ENCODE assay signal across 9 cellular contexts in the genomic region with DNA sequence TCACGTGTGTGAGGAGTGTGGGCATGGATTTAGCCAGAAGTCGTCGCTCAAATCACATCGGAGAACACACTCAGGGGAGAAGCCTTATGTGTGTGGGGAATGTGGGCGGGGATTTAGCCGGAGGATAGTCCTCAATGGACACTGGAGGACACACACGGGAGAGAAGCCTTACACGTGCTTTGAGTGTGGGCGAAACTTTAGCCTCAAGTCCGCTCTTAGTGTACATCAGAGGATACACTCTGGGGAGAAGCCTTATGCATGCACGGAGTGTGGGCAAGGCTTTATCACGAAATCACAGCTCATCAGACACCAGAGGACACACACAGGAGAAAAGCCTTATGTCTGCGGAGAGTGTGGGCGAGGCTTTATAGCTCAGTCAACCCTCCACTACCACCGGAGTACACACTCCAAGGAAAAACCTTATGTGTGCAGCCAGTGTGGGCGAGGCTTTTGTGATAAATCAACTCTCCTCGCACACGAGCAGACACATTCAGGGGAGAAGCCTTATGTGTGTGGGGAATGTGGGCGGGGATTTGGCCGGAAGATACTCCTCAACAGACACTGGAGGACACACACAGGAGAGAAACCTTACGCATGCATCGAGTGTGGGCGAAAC. TPM values are rescaled to one million over a fixed set of nuclear protein-coding genes. Genes with fewer than 3 reads are reported as not detected.
A peak's percentile ranks its signal among the peaks of the same experiment; 100 is the strongest.
DNase-seq lines count a peak whose midpoint lies in the region; ATAC-seq and TF ChIP-seq lines count a peak whose summit lies in the region.
"Had no signal": no experiment of that assay in that cellular context is flagged by ENCODE, and none has a peak within 500 bp of the region (broad histone marks: within the 10 kb centered on the region; RNA-seq: fewer than 3 reads in every experiment).

No MANE protein-coding gene starts in this region.

- H3K27me3 Mint-ChIP-seq in activated naive CD8-positive, alpha-beta T cell treated with anti-CD3 and anti-CD28 coated beads for 36 hours = no peaks in the 10 kb centered on the region
- H3K27me3 Mint-ChIP-seq in nephron progenitor cell (ENCODE audit: low read depth, poor library complexity) = peaks cover 3% of the 10 kb centered on the region

- H3K27ac Mint-ChIP-seq in activated naive CD8-positive, alpha-beta T cell treated with anti-CD3 and anti-CD28 coated beads for 36 hours = peak overlapping the region; percentile 95
- peak overlapping the region; percentile 91 for H3K27ac Mint-ChIP-seq in nephron progenitor cell

- no peak for TF ChIP-seq CTCF in nephron progenitor cell (IDR thresholded peaks at IDR 0.05)

- H3K9me3 Mint-ChIP-seq in activated naive CD8-positive, alpha-beta T cell treated with anti-CD3 and anti-CD28 coated beads for 36 hours = peaks cover 2% of the 10 kb centered on the region
- peaks cover 24% of the 10 kb centered on the region for H3K9me3 Mint-ChIP-seq in nephron progenitor cell

- H3K4me3 Mint-ChIP-seq in activated naive CD8-positive, alpha-beta T cell treated with anti-CD3 and anti-CD28 coated beads for 36 hours = peak overlapping the region; percentile 60
- no peak overlapping the region for H3K4me3 Mint-ChIP-seq in nephron progenitor cell

- DNase-seq in activated naive CD8-positive, alpha-beta T cell treated with anti-CD3 and anti-CD28 coated beads for 36 hours = peak; percentile 51
- DNase-seq in nephron progenitor cell (no peak), SKM-1 (lab: John Stamatoyannopoulos, UW; ENCODE audit: unreplicated experiment) (no peak), UCSD-AML1 (lab: John Stamatoyannopoulos, UW; ENCODE audit: unreplicated experiment) (no peak)
- peak; percentile 58 for DNase-seq in stimulated activated naive CD4-positive, alpha-beta T cell treated with Interleukin-2 at 50 U/mL for 16 hours (lab: John Stamatoyannopoulos, UW)
- DNase-seq: H7 had no signal

- peaks cover 50% of the 10 kb centered on the region for H3K4me1 Mint-ChIP-seq in activated naive CD8-positive, alpha-beta T cell treated with anti-CD3 and anti-CD28 coated beads for 36 hours
- peaks cover 31% of the 10 kb centered on the region for H3K4me1 Mint-ChIP-seq in nephron progenitor cell

- peak; percentile 30 to 41 for ATAC-seq in activated CD4-positive, CD25-positive, alpha-beta regulatory T cell treated with anti-CD3 and anti-CD28 coated beads, Interleukin-2, amount 50 U/mL, for 24 hours
- ATAC-seq in HG02981 (IDR thresholded peaks at IDR 0.05; ENCODE audit: unreplicated experiment) (no peak), HG02642 (IDR thresholded peaks at IDR 0.05; ENCODE audit: poor library complexity, unreplicated experiment) (no peak)

- H3K36me3 Mint-ChIP-seq in activated naive CD8-positive, alpha-beta T cell treated with anti-CD3 and anti-CD28 coated beads for 36 hours = peaks cover 39% of the 10 kb centered on the region
- H3K36me3 Mint-ChIP-seq in nephron progenitor cell (ENCODE audit: low read depth) = peaks cover 73% of the 10 kb centered on the region

RNA-seq across cellular contexts. Expression of a gene that starts 28.1 kb away (rescaled TPM):
- total RNA-seq in activated naive CD8-positive, alpha-beta T cell treated with anti-CD3 and anti-CD28 coated beads for 36 hours = 10 to 100 TPM; 21.7 to 22.8 TPM

RNA-seq across cellular contexts. Expression of a gene that starts 32.1 kb away (rescaled TPM):
- total RNA-seq in activated naive CD8-positive, alpha-beta T cell treated with anti-CD3 and anti-CD28 coated beads for 36 hours = 10 to 100 TPM; 31.5 to 34.6 TPM

RNA-seq across cellular contexts. Expression of a gene that starts 45.7 kb away (rescaled TPM):
- not detected for total RNA-seq in activated naive CD8-positive, alpha-beta T cell treated with anti-CD3 and anti-CD28 coated beads for 36 hours
- total RNA-seq: H7 had no signal

Comparison
In these comparisons a context has a peak if more than half of its experiments do, and no peak if none do; other contexts are left out.
1. ATAC-seq: peak in activated CD4-positive, CD25-positive, alpha-beta regulatory T cell treated with anti-CD3 and anti-CD28 coated beads, Interleukin-2, amount 50 U/mL, for 24 hours (2 of 2); none in HG02981 (single experiment) and HG02642 (single experiment).
2. DNase-seq: peak in activated naive CD8-positive, alpha-beta T cell treated with anti-CD3 and anti-CD28 coated beads for 36 hours (single experiment) and stimulated activated naive CD4-positive, alpha-beta T cell treated with Interleukin-2 at 50 U/mL for 16 hours (single experiment); none in nephron progenitor cell (single experiment), SKM-1 (single experiment) and UCSD-AML1 (single experiment).